ENCODE assay signal across 10 cellular contexts in genomic region chr17:29709861-29710849, GRCh38.
A peak's percentile ranks its signal among the peaks of the same experiment; 100 is the strongest.
DNase-seq lines count a peak whose midpoint lies in the region; ATAC-seq, FAIRE-seq and TF ChIP-seq lines count a peak whose summit lies in the region.
"Had no signal": no experiment of that assay in that cellular context is flagged by ENCODE, and none has a peak within 500 bp of the region (broad histone marks: within the 10 kb centered on the region; RNA-seq: fewer than 3 reads in every experiment).

No MANE protein-coding gene starts in this region.

- peaks cover 40% of the 10 kb centered on the region for H3K36me3 Mint-ChIP-seq in activated CD4-positive, alpha-beta T cell treated with anti-CD3 and anti-CD28 coated beads, Interleukin-2, amount 10 ng/mL, durations not matched to agents 7 days and 5 days (ENCODE audit: low read depth)
- no peaks in the 10 kb centered on the region for H3K36me3 Mint-ChIP-seq in WTC11

- peak overlapping the region; percentile 19 for H3K27ac Mint-ChIP-seq in activated CD4-positive, alpha-beta T cell treated with anti-CD3 and anti-CD28 coated beads, Interleukin-2, amount 10 ng/mL, durations not matched to agents 7 days and 5 days
- H3K27ac Mint-ChIP-seq in WTC11, result no peak overlapping the region

- no peaks in the 10 kb centered on the region for H3K9me3 Mint-ChIP-seq in activated CD4-positive, alpha-beta T cell treated with anti-CD3 and anti-CD28 coated beads, Interleukin-2, amount 10 ng/mL, durations not matched to agents 7 days and 5 days
- H3K9me3 Mint-ChIP-seq in WTC11, result no peaks in the 10 kb centered on the region

- POLR2A ChIA-PET in activated CD4-positive, alpha-beta T cell treated with anti-CD3 and anti-CD28 coated beads, Interleukin-2, amount 10 ng/mL, durations not matched to agents 7 days and 5 days (lab: Charles Lee), result no interaction called here
- POLR2A ChIA-PET in WTC11 (lab: Charles Lee), result no interaction called here

- H3K9ac ChIP-seq in subcutaneous abdominal adipose tissue (ENCODE audit: low read length in 5 of 5), result peak overlapping the region in 3 of 5 donors; percentile 8 to 66 (median 16)

- peaks cover 17 to 45% of the 10 kb centered on the region in 2 donors for H3K4me1 ChIP-seq in adrenal gland (replicated peaks in 1 of 2)
- H3K4me1 ChIP-seq in subcutaneous abdominal adipose tissue (ENCODE audit: control insufficient read depth in 5 of 5, insufficient read depth in 5 of 5, low read length in 5 of 5), result peaks cover 2 to 55% (median 45%) of the 10 kb centered on the region in 5 donors

- no peak overlapping the region for H3K4me3 Mint-ChIP-seq in activated CD4-positive, alpha-beta T cell treated with anti-CD3 and anti-CD28 coated beads, Interleukin-2, amount 10 ng/mL, durations not matched to agents 7 days and 5 days
- no peak overlapping the region for H3K4me3 Mint-ChIP-seq in WTC11

- CTCF ChIA-PET in activated CD4-positive, alpha-beta T cell treated with anti-CD3 and anti-CD28 coated beads, Interleukin-2, amount 10 ng/mL, durations not matched to agents 7 days and 5 days (lab: Charles Lee), result interaction anchor here (0.7 to 1.9 kb wide), 6 partner anchors 11 to 93 kb away, joined by 3 to 7 read pairs (median 4); no protein-coding TSS in a partner anchor
- CTCF ChIA-PET in WTC11 (lab: Charles Lee), result no interaction called here

- DNase-seq in activated CD4-positive, alpha-beta T cell treated with anti-CD3 and anti-CD28 coated beads, Interleukin-2, amount 10 ng/mL, durations not matched to agents 7 days and 5 days, result no peak
- DNase-seq in activated CD4-positive, alpha-beta T cell treated with anti-CD3 and anti-CD28 coated beads for 48 hours, result no peak
- DNase-seq in adrenal gland (no peak), iris pigment epithelial cell (ENCODE audit: low read depth) (peak; percentile 62), D721Med (ENCODE audit: insufficient read length, low spot score) (no peak), WTC11 (ENCODE audit: low spot score) (no peak), NCI-H2107 treated with DMSO at 0.1 percent for 48 hours (lab: John Stamatoyannopoulos, UW; ENCODE audit: unreplicated experiment) (no peak)
- DNase-seq: activated CD8-positive, alpha-beta memory T cell treated with anti-CD3 and anti-CD28 coated beads, Interleukin-2, amount 50 U/mL, for 48 hours; nucleus accumbens had no signal

- H3K27ac ChIP-seq in adrenal gland (peak overlapping the region in 4 of 5 donors; percentile 8 to 53 (median 24)), subcutaneous abdominal adipose tissue (ENCODE audit: low read depth, low read length) (peak overlapping the region; percentile 94)

- peaks cover 52% of the 10 kb centered on the region for H3K4me1 Mint-ChIP-seq in activated CD4-positive, alpha-beta T cell treated with anti-CD3 and anti-CD28 coated beads, Interleukin-2, amount 10 ng/mL, durations not matched to agents 7 days and 5 days
- peaks cover 31% of the 10 kb centered on the region for H3K4me1 Mint-ChIP-seq in WTC11

- H3K4me3 ChIP-seq in adrenal gland (no peak overlapping the region), subcutaneous abdominal adipose tissue (ENCODE audit: low read depth in 1 of 5, low read length in 5 of 5) (peak overlapping the region in 1 of 5 donors; percentile 5)

- no peak for TF ChIP-seq CTCF in adrenal gland (IDR thresholded peaks at IDR 0.05)
- no peak for TF ChIP-seq CTCF in D721Med (IDR thresholded peaks at IDR 0.05; ENCODE audit: insufficient read depth, missing control alignments)
- TF ChIP-seq CTCF in WTC11 (IDR thresholded peaks at IDR 0.05), result no peak

- ATAC-seq in WTC11, result no peak

- intact Hi-C loops in adrenal gland (cut with DNase I), result no loop called here

- WGBS in adrenal gland, 4 donors, result 40 to 56% (median 44%) methylated on average over 4 of the region's 4 CpGs

- no peaks in the 10 kb centered on the region for H3K27me3 ChIP-seq in adrenal gland
- no peaks in the 10 kb centered on the region for H3K27me3 ChIP-seq in subcutaneous abdominal adipose tissue (ENCODE audit: control insufficient read depth in 5 of 5, insufficient read depth in 4 of 5, low read length in 5 of 5)

- no peaks in the 10 kb centered on the region for H3K27me3 Mint-ChIP-seq in activated CD4-positive, alpha-beta T cell treated with anti-CD3 and anti-CD28 coated beads, Interleukin-2, amount 10 ng/mL, durations not matched to agents 7 days and 5 days
- H3K27me3 Mint-ChIP-seq in WTC11 (ENCODE audit: low read depth), result no peaks in the 10 kb centered on the region

- H3K36me3 ChIP-seq in adrenal gland (replicated peaks in 1 of 2) (no peaks in the 10 kb centered on the region), subcutaneous abdominal adipose tissue (ENCODE audit: control insufficient read depth in 5 of 5, insufficient read depth in 5 of 5, low read length in 5 of 5) (no peaks in the 10 kb centered on the region)

- H3K9me3 ChIP-seq in adrenal gland (replicated peaks in 1 of 3), result no peaks in the 10 kb centered on the region
- H3K9me3 ChIP-seq in subcutaneous abdominal adipose tissue (ENCODE audit: control insufficient read depth in 5 of 5, low read length in 5 of 5), result no peaks in the 10 kb centered on the region

- FAIRE-seq in D721Med (lab: Jason Lieb, UNC), result no peak

- TF ChIP-seq POLR2A in adrenal gland (IDR thresholded peaks at IDR 0.05), result no peak

TF ChIP-seq in WTC11, 78 proteins besides CTCF, POLR2A, EP300 and RAD21:
- TF ChIP-seq ETV6 (CRISPR knock-in tag; IDR thresholded peaks at IDR 0.05), result no peak
- no peak for TF ChIP-seq GABPB1 (CRISPR knock-in tag; IDR thresholded peaks at IDR 0.05)
